19 cellular contexts compared by ENCODE assay signal in genomic region chr3:37554364-37554763, GRCh38.
DNase-seq lines count a peak whose midpoint lies in the region; ATAC-seq and TF ChIP-seq lines count a peak whose summit lies in the region.
"Had no signal": no experiment of that assay in that cellular context is flagged by ENCODE, and none has a peak within 500 bp of the region (broad histone marks: within the 10 kb centered on the region; RNA-seq: fewer than 3 reads in every experiment).

No MANE protein-coding gene starts in this region.

- no peak for ATAC-seq in activated CD4-positive, alpha-beta T cell treated with anti-CD3 and anti-CD28 coated beads for 36 hours
- ATAC-seq in GM19463 (IDR thresholded peaks at IDR 0.05; ENCODE audit: unreplicated experiment): no peak
- ATAC-seq in stimulated activated effector memory CD8-positive, alpha-beta T cell treated with anti-CD3 and anti-CD28 coated beads, Interleukin-12 subunit alpha, Interleukin-12 subunit beta, amount 100 ng/mL, for 72 hours: no peak
- ATAC-seq: CD8-positive, alpha-beta T cell; left ventricle myocardium superior had no signal

- no peaks in the 10 kb centered on the region for H3K9me3 ChIP-seq in OCI-LY7 (ENCODE audit: low read length)
- no peaks in the 10 kb centered on the region for H3K9me3 ChIP-seq in GM23248 (ENCODE audit: low read depth)
- no peaks in the 10 kb centered on the region for H3K9me3 ChIP-seq in osteoblast (ENCODE audit: low read depth, low read length)
- H3K9me3 ChIP-seq: Peyer's patch had no signal

- in situ Hi-C loops in GM23248 (cut with MboI): no loop called here

- peak; percentile 18 for DNase-seq in activated CD4-positive, alpha-beta T cell treated with anti-CD3 and anti-CD28 coated beads for 36 hours
- no peak for DNase-seq in activated CD4-positive, alpha-beta T cell treated with anti-CD3 and anti-CD28 coated beads for 48 hours
- DNase-seq in OCI-LY7 (ENCODE audit: low spot score) (no peak), endothelial cell (ENCODE audit: low spot score) (no peak), GM23248 (no peak), osteoblast (ENCODE audit: insufficient read length, low spot score, missing footprints) (no peak)
- DNase-seq in stimulated activated effector memory CD8-positive, alpha-beta T cell treated with anti-CD3 and anti-CD28 coated beads, Interleukin-12 subunit alpha, Interleukin-12 subunit beta, amount 100 ng/mL, for 72 hours (ENCODE audit: low spot score in 2 of 2): no peak
- DNase-seq: activated naive CD4-positive, alpha-beta T cell treated with Interleukin-2 at 50 U/mL for 16 hours; CD8-positive, alpha-beta T cell; GDM1; hypothalamus; Kasumi-1; left ventricle myocardium superior; naive B cell; NCI-H1930; NCI-H510A; Peyer's patch; substantia nigra had no signal

- H3K27me3 ChIP-seq in GM23248 (replicated peaks; ENCODE audit: insufficient read depth) (peaks cover 7% of the 10 kb centered on the region; the same call in 1 of the 2 replicates), osteoblast (ENCODE audit: insufficient read depth, low read length) (no peaks in the 10 kb centered on the region)
- H3K27me3 ChIP-seq: Peyer's patch had no signal

- H3K9me2 ChIP-seq in OCI-LY7 (ENCODE audit: insufficient read depth, low read length): no peaks in the 10 kb centered on the region
- H3K9me2 ChIP-seq in GM23248 (ENCODE audit: insufficient read depth): no peaks in the 10 kb centered on the region

- H3K4me3 ChIP-seq in OCI-LY7 (ENCODE audit: low read depth, low read length, poor library complexity, severe bottlenecking) (no peak overlapping the region), GM23248 (no peak overlapping the region), osteoblast (ENCODE audit: insufficient read depth, low read length) (no peak overlapping the region)
- H3K4me3 ChIP-seq: Peyer's patch had no signal

- no peak overlapping the region for H3K4me3 Mint-ChIP-seq in activated CD4-positive, alpha-beta T cell treated with anti-CD3 and anti-CD28 coated beads for 36 hours
- no peak overlapping the region for H3K4me3 Mint-ChIP-seq in endothelial cell (ENCODE audit: unreplicated experiment)
- H3K4me3 Mint-ChIP-seq in stimulated activated effector memory CD8-positive, alpha-beta T cell treated with anti-CD3 and anti-CD28 coated beads, Interleukin-12 subunit alpha, Interleukin-12 subunit beta, amount 100 ng/mL, for 72 hours: no peak overlapping the region
- H3K4me3 Mint-ChIP-seq: CD8-positive, alpha-beta T cell; naive B cell had no signal

- H3K27ac Mint-ChIP-seq in activated CD4-positive, alpha-beta T cell treated with anti-CD3 and anti-CD28 coated beads for 36 hours: no peak overlapping the region
- peak overlapping the region; percentile 68 for H3K27ac Mint-ChIP-seq in endothelial cell (ENCODE audit: unreplicated experiment)
- H3K27ac Mint-ChIP-seq in stimulated activated effector memory CD8-positive, alpha-beta T cell treated with anti-CD3 and anti-CD28 coated beads, Interleukin-12 subunit alpha, Interleukin-12 subunit beta, amount 100 ng/mL, for 72 hours: no peak overlapping the region
- H3K27ac Mint-ChIP-seq: CD8-positive, alpha-beta T cell; naive B cell had no signal

- H3K79me2 ChIP-seq in OCI-LY7 (ENCODE audit: insufficient read depth, low read depth, low read length) (no peaks in the 10 kb centered on the region), GM23248 (ENCODE audit: insufficient read depth) (no peaks in the 10 kb centered on the region), osteoblast (ENCODE audit: insufficient read depth, low read length) (no peaks in the 10 kb centered on the region)

- no peak overlapping the region for H2AFZ ChIP-seq in OCI-LY7 (ENCODE audit: low read length)
- no peak overlapping the region for H2AFZ ChIP-seq in GM23248
- H2AFZ ChIP-seq in osteoblast (ENCODE audit: low read length): no peak overlapping the region

- no peaks in the 10 kb centered on the region for H3K4me1 Mint-ChIP-seq in activated CD4-positive, alpha-beta T cell treated with anti-CD3 and anti-CD28 coated beads for 36 hours
- H3K4me1 Mint-ChIP-seq in endothelial cell (ENCODE audit: unreplicated experiment): peaks cover 46% of the 10 kb centered on the region
- no peaks in the 10 kb centered on the region for H3K4me1 Mint-ChIP-seq in stimulated activated effector memory CD8-positive, alpha-beta T cell treated with anti-CD3 and anti-CD28 coated beads, Interleukin-12 subunit alpha, Interleukin-12 subunit beta, amount 100 ng/mL, for 72 hours

- no peak overlapping the region for H3K4me2 ChIP-seq in OCI-LY7 (ENCODE audit: low read length)
- no peak overlapping the region for H3K4me2 ChIP-seq in GM23248 (ENCODE audit: unreplicated experiment)
- H3K4me2 ChIP-seq in osteoblast (ENCODE audit: insufficient read depth, low read length): no peak overlapping the region

- POLR2A ChIA-PET in activated CD4-positive, alpha-beta T cell treated with anti-CD3 and anti-CD28 coated beads for 36 hours (lab: Charles Lee): no interaction called here
- POLR2A ChIA-PET in OCI-LY7 (lab: Charles Lee): no interaction called here

- no peaks in the 10 kb centered on the region for H3K36me3 Mint-ChIP-seq in activated CD4-positive, alpha-beta T cell treated with anti-CD3 and anti-CD28 coated beads for 36 hours (ENCODE audit: low read depth)
- peaks cover 70% of the 10 kb centered on the region for H3K36me3 Mint-ChIP-seq in endothelial cell (ENCODE audit: low read depth, unreplicated experiment)
- H3K36me3 Mint-ChIP-seq in stimulated activated effector memory CD8-positive, alpha-beta T cell treated with anti-CD3 and anti-CD28 coated beads, Interleukin-12 subunit alpha, Interleukin-12 subunit beta, amount 100 ng/mL, for 72 hours: no peaks in the 10 kb centered on the region
- H3K36me3 Mint-ChIP-seq: CD8-positive, alpha-beta T cell; naive B cell had no signal

- no peak overlapping the region for H3K9ac ChIP-seq in GM23248

- TF ChIP-seq CTCF in OCI-LY7 (conservative IDR thresholded peaks at IDR 0.05; ENCODE audit: low read length) (peak; percentile 60), endothelial cell (IDR thresholded peaks at IDR 0.05; ENCODE audit: unreplicated experiment) (no peak), osteoblast (IDR thresholded peaks at IDR 0.05; ENCODE audit: extremely low read depth, low read depth, low read length) (no peak)

- no peaks in the 10 kb centered on the region for H3F3A ChIP-seq in GM23248 (ENCODE audit: insufficient read depth)

- H4K20me1 ChIP-seq in OCI-LY7 (ENCODE audit: insufficient read depth, low read length): no peaks in the 10 kb centered on the region
- H4K20me1 ChIP-seq in GM23248 (ENCODE audit: insufficient read depth): no peaks in the 10 kb centered on the region
- no peaks in the 10 kb centered on the region for H4K20me1 ChIP-seq in osteoblast (ENCODE audit: insufficient read depth, low read length)

- no TSS peak for BruUV-seq in OCI-LY7 (replicated peaks; lab: Mats Ljungman, UMichigan)

- H3K4me1 ChIP-seq in OCI-LY7 (ENCODE audit: insufficient read depth, low read length, poor library complexity, severe bottlenecking) (no peaks in the 10 kb centered on the region), GM23248 (ENCODE audit: insufficient read depth) (no peaks in the 10 kb centered on the region), osteoblast (ENCODE audit: insufficient read depth, low read length) (no peaks in the 10 kb centered on the region)
- H3K4me1 ChIP-seq: Peyer's patch had no signal

- WGBS in GM23248 (ENCODE audit: low coverage in 1 of 2, low lambda C conversion rate in 2 of 2, missing lambda C conversion rate in 2 of 2), 2 experiments: 77 to 79% methylated on average over 6 of the region's 6 CpGs

- H3K36me3 ChIP-seq in OCI-LY7 (ENCODE audit: insufficient read depth, low read length): no peaks in the 10 kb centered on the region
- no peaks in the 10 kb centered on the region for H3K36me3 ChIP-seq in GM23248 (ENCODE audit: low read depth)
- no peaks in the 10 kb centered on the region for H3K36me3 ChIP-seq in osteoblast (ENCODE audit: insufficient read depth, low read length)
- H3K36me3 ChIP-seq: Peyer's patch had no signal

- H3K27me3 Mint-ChIP-seq in activated CD4-positive, alpha-beta T cell treated with anti-CD3 and anti-CD28 coated beads for 36 hours: no peaks in the 10 kb centered on the region
- peaks cover 3% of the 10 kb centered on the region for H3K27me3 Mint-ChIP-seq in endothelial cell (ENCODE audit: unreplicated experiment)
- H3K27me3 Mint-ChIP-seq: naive B cell had no signal

- CTCF ChIA-PET in activated CD4-positive, alpha-beta T cell treated with anti-CD3 and anti-CD28 coated beads for 36 hours (lab: Charles Lee): no interaction called here
- CTCF ChIA-PET in OCI-LY7 (lab: Charles Lee; ENCODE audit: unreplicated experiment): no interaction called here

- H3K9me3 Mint-ChIP-seq in activated CD4-positive, alpha-beta T cell treated with anti-CD3 and anti-CD28 coated beads for 36 hours (ENCODE audit: low read depth): no peaks in the 10 kb centered on the region
- no peaks in the 10 kb centered on the region for H3K9me3 Mint-ChIP-seq in endothelial cell (ENCODE audit: unreplicated experiment)
- H3K9me3 Mint-ChIP-seq in stimulated activated effector memory CD8-positive, alpha-beta T cell treated with anti-CD3 and anti-CD28 coated beads, Interleukin-12 subunit alpha, Interleukin-12 subunit beta, amount 100 ng/mL, for 72 hours: no peaks in the 10 kb centered on the region
- H3K9me3 Mint-ChIP-seq: CD8-positive, alpha-beta T cell; naive B cell had no signal

- intact Hi-C loops in activated CD4-positive, alpha-beta T cell treated with anti-CD3 and anti-CD28 coated beads for 36 hours (cut with DNase I, micrococcal nuclease): no loop called here
- intact Hi-C loops in OCI-LY7 (cut with micrococcal nuclease; ENCODE audit: unreplicated experiment): no loop called here

- H3K27ac ChIP-seq in OCI-LY7 (ENCODE audit: low read depth, low read length, poor library complexity, severe bottlenecking): no peak overlapping the region
- H3K27ac ChIP-seq in GM23248: no peak overlapping the region
- H3K27ac ChIP-seq in osteoblast (ENCODE audit: low read depth, low read length): no peak overlapping the region
- H3K27ac ChIP-seq: Peyer's patch had no signal
